ENCODE assay signal across 6 cellular contexts in the genomic region with DNA sequence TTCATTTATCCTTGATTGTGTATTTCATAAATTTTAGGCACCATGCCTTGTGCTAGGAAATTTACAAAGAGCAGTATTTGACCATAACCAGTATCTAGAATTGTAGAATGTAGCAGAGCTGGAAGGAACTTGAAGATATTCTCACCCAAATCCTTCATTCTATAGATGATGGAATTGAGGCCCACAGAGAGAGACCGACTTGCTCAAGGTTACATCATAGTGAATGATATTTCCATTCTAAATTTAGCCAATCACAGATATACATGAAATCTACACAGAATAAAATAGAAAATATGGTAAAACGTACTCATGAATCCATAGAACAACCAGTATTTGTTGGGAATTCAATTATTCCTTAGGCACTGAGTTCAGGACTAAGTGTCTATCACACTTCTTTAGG.
"Had no signal": no experiment of that assay in that cellular context is flagged by ENCODE, and none has a peak within 500 bp of the region (broad histone marks: within the 10 kb centered on the region; RNA-seq: fewer than 3 reads in every experiment).

No MANE protein-coding gene starts in this region.

- H3K4me1 Mint-ChIP-seq: IgD-negative memory B cell had no signal

- H3K4me3 Mint-ChIP-seq: H9, IgD-negative memory B cell had no signal

- DNase-seq: H9, HCEC 1CT, KG1 had no signal

- H3K27ac ChIP-seq: HL-60 had no signal

- ATAC-seq: HepG2 had no signal

- H3K27me3 Mint-ChIP-seq: IgD-negative memory B cell had no signal

- H3K27ac Mint-ChIP-seq: H9, IgD-negative memory B cell had no signal

- H3K36me3 Mint-ChIP-seq: IgD-negative memory B cell had no signal
